In genomic region chr1:30257742-30258380, GRCh38 we compare ENCODE assay signal across 16 cellular contexts.
DNase-seq lines count a peak whose midpoint lies in the region; ATAC-seq and TF ChIP-seq lines count a peak whose summit lies in the region.
"Had no signal": no experiment of that assay in that cellular context is flagged by ENCODE, and none has a peak within 500 bp of the region (broad histone marks: within the 10 kb centered on the region; RNA-seq: fewer than 3 reads in every experiment).

No MANE protein-coding gene starts in this region.

- no peaks in the 10 kb centered on the region for H3K9me3 ChIP-seq in SK-N-MC (ENCODE audit: low read depth, low read length)
- peaks cover 0 to 3% (median 0%) of the 10 kb centered on the region in 8 donors for H3K9me3 ChIP-seq in spleen
- H3K9me3 ChIP-seq in SJCRH30 (replicated peaks) = no peaks in the 10 kb centered on the region
- H3K9me3 ChIP-seq: BE2C had no signal

- no peak for ATAC-seq in HG02885 (IDR thresholded peaks at IDR 0.05; ENCODE audit: poor library complexity, unreplicated experiment)
- ATAC-seq: GM23338 had no signal

- TF ChIP-seq POLR2A in spleen (IDR thresholded peaks at IDR 0.05) = no peak

- DNase-seq in NCI-H748 (lab: John Stamatoyannopoulos, UW; ENCODE audit: unreplicated experiment) = peak; percentile 2
- no peak for DNase-seq in NCI-H748 treated with DMSO at 0.1 percent for 48 hours (lab: John Stamatoyannopoulos, UW)
- no peak for DNase-seq in SK-N-MC (ENCODE audit: low read depth, low spot score)
- peak; percentile 51 for DNase-seq in mesenteric fat pad (ENCODE audit: low spot score)
- DNase-seq in spleen = peak; percentile 64
- DNase-seq in SJCRH30 = no peak
- DNase-seq: ACHN; BE2C; C1 segment of cervical spinal cord; CD4-positive, CD25-positive, alpha-beta regulatory T cell; CD8-positive, alpha-beta memory T cell; COR-L47; HCEC 1CT; IMR-90 had no signal

- H3K36me3 ChIP-seq in SK-N-MC (ENCODE audit: insufficient read depth, low read length) = no peaks in the 10 kb centered on the region
- no peaks in the 10 kb centered on the region for H3K36me3 ChIP-seq in spleen
- no peaks in the 10 kb centered on the region for H3K36me3 ChIP-seq in SJCRH30
- H3K36me3 ChIP-seq: BE2C had no signal

- no peak for TF ChIP-seq CTCF in spleen (IDR thresholded peaks at IDR 0.05 in 8 of 11, conservative IDR thresholded peaks at IDR 0.05 in 3 of 11)

- H3K27me3 ChIP-seq in spleen (replicated peaks in 1 of 7) = peaks cover 0 to 64% (median 0%) of the 10 kb centered on the region in 7 donors
- H3K27me3 ChIP-seq in SJCRH30 = no peaks in the 10 kb centered on the region; the same call in 1 of the 2 replicates
- H3K27me3 ChIP-seq: BE2C had no signal

- H3K4me3 ChIP-seq in SK-N-MC (no peak overlapping the region), spleen (no peak overlapping the region), SJCRH30 (no peak overlapping the region)
- H3K4me3 ChIP-seq: GM23338 had no signal

- H3K4me1 ChIP-seq in spleen (no peaks in the 10 kb centered on the region), SJCRH30 (no peaks in the 10 kb centered on the region)
- H3K4me1 ChIP-seq: BE2C had no signal

- intact Hi-C loops in spleen (cut with DNase I; ENCODE audit: low total_unique reads) = no loop called here

- H3K27ac ChIP-seq in SK-N-MC (peak overlapping the region; percentile 83), spleen (no peak overlapping the region), SJCRH30 (no peak overlapping the region)

- H3K9ac ChIP-seq in SK-N-MC (ENCODE audit: insufficient read length) = no peak overlapping the region

- WGBS in spleen, 5 donors = 75 to 90% (median 84%) methylated on average over 14 of the region's 14 CpGs

Comparison
In these comparisons a context has a peak if more than half of its experiments do, and no peak if none do; other contexts are left out.
1. DNase-seq: peak in NCI-H748 (single experiment), mesenteric fat pad (single experiment) and spleen (single experiment); none in NCI-H748 treated with DMSO at 0.1 percent for 48 hours (single experiment), SK-N-MC (single experiment) and SJCRH30 (0 of 2).